11 cellular contexts compared by ENCODE assay signal in the genomic region with DNA sequence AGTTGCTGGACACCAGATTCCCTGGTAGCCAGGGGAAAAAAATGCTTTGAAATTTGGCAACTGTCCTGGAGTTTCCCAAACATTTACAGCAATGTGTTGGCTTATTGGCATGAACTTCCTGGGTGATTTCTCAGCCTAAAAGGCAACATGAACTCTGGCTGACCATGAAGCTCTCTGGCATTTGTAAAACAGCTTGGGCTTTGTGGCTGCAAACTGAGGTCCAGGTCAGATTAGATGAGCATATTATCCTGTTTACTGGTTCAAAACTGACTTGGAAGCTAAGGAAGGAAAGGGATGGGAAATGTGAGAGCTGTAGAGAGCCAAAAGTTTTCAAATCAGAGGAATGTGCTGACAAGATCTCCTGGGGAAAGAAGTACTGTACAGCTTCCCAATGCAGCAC.
DNase-seq lines count a peak whose midpoint lies in the region; ATAC-seq and TF ChIP-seq lines count a peak whose summit lies in the region.
"Had no signal": no experiment of that assay in that cellular context is flagged by ENCODE, and none has a peak within 500 bp of the region (broad histone marks: within the 10 kb centered on the region; RNA-seq: fewer than 3 reads in every experiment).

No MANE protein-coding gene starts in this region.

- no peaks in the 10 kb centered on the region for H3K27me3 Mint-ChIP-seq in mesothelial cell of epicardium (ENCODE audit: low read depth)

- H3K9me3 Mint-ChIP-seq in mesothelial cell of epicardium, result no peaks in the 10 kb centered on the region

- no peak overlapping the region for H3K9ac ChIP-seq in adipocyte (ENCODE audit: low read length)
- no peak overlapping the region for H3K9ac ChIP-seq in skeletal muscle tissue (ENCODE audit: low read depth in 1 of 3, low read length in 3 of 3)

- H3K27me3 ChIP-seq in adipocyte (replicated peaks; ENCODE audit: control insufficient read depth, insufficient read depth, low read length) (no peaks in the 10 kb centered on the region), heart right ventricle (no peaks in the 10 kb centered on the region), skeletal muscle tissue (ENCODE audit: control insufficient read depth in 3 of 3, insufficient read depth in 3 of 3, low read length in 3 of 3) (no peaks in the 10 kb centered on the region), H7 (ENCODE audit: control insufficient read depth, insufficient read depth, low read length) (no peaks in the 10 kb centered on the region)
- H3K27me3 ChIP-seq: upper lobe of left lung had no signal

- DNase-seq in H4 (ENCODE audit: low spot score), result peak; percentile 76
- DNase-seq in adipocyte (ENCODE audit: low read depth), result peak; percentile 71
- peak in 1 of 2 donors; percentile 20 for DNase-seq in heart right ventricle
- DNase-seq in stimulated activated naive CD8-positive, alpha-beta T cell treated with anti-CD3 and anti-CD28 coated beads, Interleukin-15, Interleukin-2, amounts not matched to agents 100 U/mL and 50 U/mL, for 24 hours, result no peak
- DNase-seq in mesothelial cell of epicardium (ENCODE audit: low spot score in 2 of 2, unreplicated experiment in 2 of 2), result no peak
- DNase-seq in H7, result no peak
- DNase-seq: NCI-H1436, SIG-M5, upper lobe of left lung had no signal

- H3K27ac Mint-ChIP-seq in mesothelial cell of epicardium, result no peak overlapping the region

- no peaks in the 10 kb centered on the region for H3K36me3 ChIP-seq in adipocyte (ENCODE audit: control insufficient read depth, insufficient read depth, low read length, severe bottlenecking)
- no peaks in the 10 kb centered on the region for H3K36me3 ChIP-seq in heart right ventricle
- H3K36me3 ChIP-seq in skeletal muscle tissue (ENCODE audit: control insufficient read depth in 3 of 3, insufficient read depth in 3 of 3, low read length in 3 of 3), result no peaks in the 10 kb centered on the region
- H3K36me3 ChIP-seq in H7 (replicated peaks; ENCODE audit: control insufficient read depth, insufficient read depth, low read length), result no peaks in the 10 kb centered on the region
- H3K36me3 ChIP-seq: upper lobe of left lung had no signal

- H3K4me1 Mint-ChIP-seq in mesothelial cell of epicardium, result peaks cover 2% of the 10 kb centered on the region

- H3K9me3 ChIP-seq in adipocyte (ENCODE audit: control insufficient read depth, low read length) (no peaks in the 10 kb centered on the region), heart right ventricle (no peaks in the 10 kb centered on the region), skeletal muscle tissue (ENCODE audit: control insufficient read depth in 3 of 3, low read length in 3 of 3) (no peaks in the 10 kb centered on the region)
- H3K9me3 ChIP-seq: upper lobe of left lung had no signal

- H3K4me3 ChIP-seq in adipocyte (ENCODE audit: low read length) (no peak overlapping the region), heart right ventricle (no peak overlapping the region), skeletal muscle tissue (ENCODE audit: low read length in 3 of 3) (no peak overlapping the region), H7 (ENCODE audit: insufficient read depth, low read depth, low read length) (no peak overlapping the region)
- H3K4me3 ChIP-seq: upper lobe of left lung had no signal

- H3K27ac ChIP-seq in heart right ventricle (peak overlapping the region in 5 of 10 donors; percentile 15 to 53 (median 21)), skeletal muscle tissue (ENCODE audit: low read depth, low read length) (peak overlapping the region; percentile 45)
- H3K27ac ChIP-seq: upper lobe of left lung had no signal

- H3K36me3 Mint-ChIP-seq in mesothelial cell of epicardium, result peaks cover 12% of the 10 kb centered on the region

- no peak overlapping the region for H3K4me3 Mint-ChIP-seq in mesothelial cell of epicardium

- ATAC-seq in heart right ventricle (peak; percentile 53 to 84 (median 76)), GM21786 (IDR thresholded peaks at IDR 0.05; ENCODE audit: unreplicated experiment) (no peak)
- no peak for ATAC-seq in stimulated activated naive CD8-positive, alpha-beta T cell treated with anti-CD3 and anti-CD28 coated beads, Interleukin-15, Interleukin-2, amounts not matched to agents 100 U/mL and 50 U/mL, for 24 hours

- TF ChIP-seq CTCF in heart right ventricle (IDR thresholded peaks at IDR 0.05), result no peak
- TF ChIP-seq CTCF in mesothelial cell of epicardium (IDR thresholded peaks at IDR 0.05; ENCODE audit: unreplicated experiment), result no peak

- intact Hi-C loops in heart right ventricle (cut with DNase I), result no loop called here

- H3K4me1 ChIP-seq in adipocyte (ENCODE audit: control insufficient read depth, insufficient read depth, low read length), result peaks cover 21% of the 10 kb centered on the region
- peaks cover 0 to 30% (median 24%) of the 10 kb centered on the region in 9 donors for H3K4me1 ChIP-seq in heart right ventricle
- H3K4me1 ChIP-seq in skeletal muscle tissue (ENCODE audit: control insufficient read depth in 3 of 3, insufficient read depth in 3 of 3, low read length in 3 of 3), result peaks cover 2 to 17% (median 9%) of the 10 kb centered on the region in 3 donors

Comparison
In these comparisons a context has a peak if more than half of its experiments do, and no peak if none do; other contexts are left out.
1. DNase-seq: peak in H4 (single experiment) and adipocyte (single experiment); none in stimulated activated naive CD8-positive, alpha-beta T cell treated with anti-CD3 and anti-CD28 coated beads, Interleukin-15, Interleukin-2, amounts not matched to agents 100 U/mL and 50 U/mL, for 24 hours (single experiment), mesothelial cell of epicardium (0 of 2) and H7 (single experiment).
2. ATAC-seq: peak in heart right ventricle (8 of 8); none in stimulated activated naive CD8-positive, alpha-beta T cell treated with anti-CD3 and anti-CD28 coated beads, Interleukin-15, Interleukin-2, amounts not matched to agents 100 U/mL and 50 U/mL, for 24 hours (single experiment) and GM21786 (single experiment).